Comparison of ENCODE assay signal across 17 cellular contexts in the genomic region with DNA sequence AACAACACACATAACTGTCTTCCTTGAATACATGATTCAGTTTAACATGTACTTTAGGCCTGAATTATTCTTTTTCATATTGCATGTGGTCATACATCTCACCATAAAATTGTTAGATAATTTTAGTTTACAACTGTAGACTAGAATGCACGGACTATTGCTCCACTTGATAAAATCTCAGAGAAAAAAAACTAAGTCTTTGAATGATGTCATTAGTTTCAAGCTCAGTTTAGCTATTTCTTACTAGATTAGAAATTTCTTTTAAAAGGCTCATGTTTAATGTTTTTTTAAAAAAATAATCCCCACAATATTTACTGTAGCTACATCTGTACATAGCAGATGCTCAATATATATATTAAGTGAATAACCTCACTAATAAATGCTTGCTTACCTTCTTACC. TPM values are rescaled to one million over a fixed set of nuclear protein-coding genes. Genes with fewer than 3 reads are reported as not detected.
DNase-seq lines count a peak whose midpoint lies in the region; ATAC-seq, FAIRE-seq and TF ChIP-seq lines count a peak whose summit lies in the region.
"Had no signal": no experiment of that assay in that cellular context is flagged by ENCODE, and none has a peak within 500 bp of the region (broad histone marks: within the 10 kb centered on the region; RNA-seq: fewer than 3 reads in every experiment).

No MANE protein-coding gene starts in this region.

- H3K36me3 ChIP-seq in HepG2 (replicated peaks in 1 of 2; ENCODE audit: control insufficient read depth in 1 of 2, insufficient read depth in 2 of 2, low read length in 2 of 2) (peaks cover 3 to 8% of the 10 kb centered on the region in 2 experiments; a peak in 4 of 5 replicates), right lobe of liver (no peaks in the 10 kb centered on the region), Loucy (ENCODE audit: insufficient read depth, low read length) (peaks cover 24% of the 10 kb centered on the region; the same call in 1 of the 2 replicates)

- H3K27ac Mint-ChIP-seq in naive thymus-derived CD8-positive, alpha-beta T cell = no peak overlapping the region

- peaks cover 86% of the 10 kb centered on the region for H3K79me2 ChIP-seq in HepG2 (ENCODE audit: insufficient read depth, low read length)
- peaks cover 99% of the 10 kb centered on the region for H3K79me2 ChIP-seq in Loucy (ENCODE audit: insufficient read depth, low read length)

- H3K9me3 Mint-ChIP-seq in naive thymus-derived CD8-positive, alpha-beta T cell = peaks cover 0 to 9% (median 0%) of the 10 kb centered on the region in 9 donors

- H3K27me3 ChIP-seq in HepG2 (ENCODE audit: control insufficient read depth in 1 of 2, insufficient read depth in 2 of 2, low read length in 2 of 2) (no peaks in the 10 kb centered on the region), right lobe of liver (no peaks in the 10 kb centered on the region), Loucy (ENCODE audit: insufficient read depth, low read length, poor library complexity, severe bottlenecking) (peaks cover 7% of the 10 kb centered on the region)

- H3K27me3 Mint-ChIP-seq in naive thymus-derived CD8-positive, alpha-beta T cell = no peaks in the 10 kb centered on the region

- no peak overlapping the region for H3K4me3 ChIP-seq in HepG2 (replicated peaks in 1 of 3; ENCODE audit: insufficient read depth in 1 of 3, low read depth in 2 of 3, low read length in 3 of 3)
- H3K4me3 ChIP-seq in right lobe of liver = no peak overlapping the region
- H3K4me3 ChIP-seq in Loucy (ENCODE audit: low read length, poor library complexity, severe bottlenecking) = peak overlapping the region; percentile 99
- H3K4me3 ChIP-seq: GM23248 had no signal

- POLR2A ChIA-PET in HepG2 (lab: Yijun Ruan, JAX) = no interaction called here
- POLR2A ChIA-PET in naive thymus-derived CD8-positive, alpha-beta T cell (lab: Charles Lee) = no interaction called here

- FAIRE-seq in HepG2 (lab: Jason Lieb, UNC) = no peak
- FAIRE-seq: G401.6, GM19239, H1 had no signal

- intact Hi-C loops in HepG2 (cut with micrococcal nuclease; ENCODE audit: unreplicated experiment) = no loop called here
- intact Hi-C loops in right lobe of liver (cut with DNase I) = no loop called here
- intact Hi-C loops in Right ventricle myocardium inferior (cut with DNase I) = no loop called here

- 0 out of 2 replicates have a peak, but pooled peaks cover 4% of the 10 kb centered on the region for H3K9me3 ChIP-seq in HepG2 (ENCODE audit: low read length)
- no peaks in the 10 kb centered on the region for H3K9me3 ChIP-seq in right lobe of liver
- H3K9me3 ChIP-seq in Loucy (ENCODE audit: insufficient read depth, low read depth, low read length) = peaks cover 6% of the 10 kb centered on the region; the same call in 1 of the 2 replicates

- H2AFZ ChIP-seq in HepG2 (ENCODE audit: low read length) = no peak overlapping the region
- no peak overlapping the region for H2AFZ ChIP-seq in Loucy (ENCODE audit: low read length)
- H2AFZ ChIP-seq: GM23248 had no signal

- in situ Hi-C loops in HepG2 (cut with HindIII; ENCODE audit: extremely low pct_ligation_motif_present, low pct_unique_long_range_greater_than_20kb) = loop anchor here (10.0 kb wide), 1 partner anchor 189 kb away; no protein-coding TSS in a partner anchor

- no peak overlapping the region for H3K27ac ChIP-seq in HepG2 (ENCODE audit: extremely low read length, insufficient read depth, low read length)
- no peak overlapping the region for H3K27ac ChIP-seq in right lobe of liver
- H3K27ac ChIP-seq: GM23248 had no signal

- no peak for ATAC-seq in HepG2
- ATAC-seq in right lobe of liver = no peak
- ATAC-seq in naive thymus-derived CD8-positive, alpha-beta T cell = no peak
- ATAC-seq in stimulated activated naive CD8-positive, alpha-beta T cell treated with anti-CD3 and anti-CD28 coated beads, Interleukin-15, Interleukin-2, amounts not matched to agents 100 U/mL and 50 U/mL, for 24 hours = no peak
- ATAC-seq in Right ventricle myocardium inferior = no peak
- ATAC-seq: CD8-positive, alpha-beta T cell had no signal

- no peaks in the 10 kb centered on the region for H3F3A ChIP-seq in Loucy (ENCODE audit: low read depth)

- peaks cover 9 to 42% (median 21%) of the 10 kb centered on the region in 3 donors for H3K36me3 Mint-ChIP-seq in naive thymus-derived CD8-positive, alpha-beta T cell

- no peak for TF ChIP-seq POLR2A in HepG2 (IDR thresholded peaks at IDR 0.05; ENCODE audit: insufficient read depth in 1 of 2, low read depth in 2 of 2, low read length in 2 of 2)
- TF ChIP-seq POLR2A in right lobe of liver (IDR thresholded peaks at IDR 0.05) = no peak

- TF ChIP-seq CTCF in HepG2 (CRISPR knock-in tag; IDR thresholded peaks at IDR 0.05) (no peak), right lobe of liver (IDR thresholded peaks at IDR 0.05) (no peak), Loucy (conservative IDR thresholded peaks at IDR 0.05; ENCODE audit: low read length) (no peak)

- peaks cover 37% of the 10 kb centered on the region for H4K20me1 ChIP-seq in HepG2 (ENCODE audit: insufficient read depth, low read length)
- H4K20me1 ChIP-seq in Loucy (ENCODE audit: insufficient read depth, low read length, poor library complexity, severe bottlenecking) = peaks cover 85% of the 10 kb centered on the region

- no TSS peak for BruUV-seq in HepG2 (replicated peaks; lab: Mats Ljungman, UMichigan)

- H3K9ac ChIP-seq in HepG2 (ENCODE audit: insufficient read depth, low read depth, low read length) (no peak overlapping the region), Loucy (ENCODE audit: low read depth, low read length, poor library complexity, severe bottlenecking) (no peak overlapping the region)
- H3K9ac ChIP-seq: GM23248 had no signal

- CTCF ChIA-PET in HepG2 (lab: Yijun Ruan, JAX; ENCODE audit: low intra/inter-chr PET ratio, low total read pairs) = no interaction called here

- H3K4me3 Mint-ChIP-seq in naive thymus-derived CD8-positive, alpha-beta T cell = peak overlapping the region in 6 of 10 donors; percentile 4 to 47 (median 17)
- H3K4me3 Mint-ChIP-seq: CD8-positive, alpha-beta T cell had no signal

- DNase-seq in HepG2 (ENCODE audit: low spot score) (no peak), right lobe of liver (no peak), Right ventricle myocardium inferior (ENCODE audit: missing footprints) (no peak)
- no peak for DNase-seq in naive thymus-derived CD8-positive, alpha-beta T cell
- DNase-seq in stimulated activated naive CD8-positive, alpha-beta T cell treated with anti-CD3 and anti-CD28 coated beads, Interleukin-15, Interleukin-2, amounts not matched to agents 100 U/mL and 50 U/mL, for 24 hours = no peak
- DNase-seq: C1 segment of cervical spinal cord; Caco-2; CD8-positive, alpha-beta T cell; DMS153; DND-41; GM23248; H7; HCEC 1CT had no signal

- no peaks in the 10 kb centered on the region for H3K9me2 ChIP-seq in Loucy (replicated peaks; ENCODE audit: low read depth, low read length)

- 100% methylated on average over 1 of the region's 1 CpG for WGBS in HepG2 (ENCODE audit: low lambda C conversion rate)
- 75% methylated on average over 1 of the region's 1 CpG for WGBS in right lobe of liver (ENCODE audit: insufficient coverage, low coverage, low lambda C conversion rate, missing lambda C conversion rate)

- no peak overlapping the region for H3K4me2 ChIP-seq in HepG2 (ENCODE audit: low read depth, low read length)
- H3K4me2 ChIP-seq in Loucy (ENCODE audit: low read depth, low read length, poor library complexity, severe bottlenecking) = peak overlapping the region; percentile 89

- H3K4me1 Mint-ChIP-seq in naive thymus-derived CD8-positive, alpha-beta T cell = peaks cover 19 to 71% (median 68%) of the 10 kb centered on the region in 4 donors

- TF ChIP-seq RAD21 in HepG2 (CRISPR knock-in tag; IDR thresholded peaks at IDR 0.05) = no peak

- TF ChIP-seq EP300 in HepG2 (IDR thresholded peaks at IDR 0.05; ENCODE audit: low read depth in 2 of 2, low read length in 2 of 2) (no peak), HepG2 (CRISPR knock-in tag; IDR thresholded peaks at IDR 0.05; ENCODE audit: borderline replicate concordance) (no peak)

- H3K4me1 ChIP-seq in HepG2 (ENCODE audit: insufficient read depth, low read length) (peaks cover 33% of the 10 kb centered on the region), right lobe of liver (peaks cover 0 to 8% (median 0%) of the 10 kb centered on the region in 4 donors), Loucy (ENCODE audit: insufficient read depth, low read length, poor library complexity, severe bottlenecking) (peaks cover 36% of the 10 kb centered on the region)

RNA-seq across cellular contexts. Expression of a gene that starts 5.1 kb away (rescaled TPM):
- 33.1 and 47.7 TPM in 2 replicates for total RNA-seq in HepG2 (2016; rRNA removed; fragmentation: Illumina TruSeq; extraction: Trizol)
- total RNA-seq in HepG2 (2016; cell fraction: cytosol; rRNA removed; fragmentation: Illumina TruSeq; extraction: Trizol; ENCODE audit: low read depth) = 57.2 and 60.7 TPM in 2 replicates
- total RNA-seq in HepG2 (2016; cell fraction: insoluble cytoplasmic fraction; rRNA removed; fragmentation: Illumina TruSeq; extraction: Trizol) = 28.3 and 41.6 TPM in 2 replicates
- total RNA-seq in HepG2 (2016; cell fraction: membrane; rRNA removed; fragmentation: Illumina TruSeq; extraction: Trizol) = 26.4 and 26.7 TPM in 2 replicates
- total RNA-seq in HepG2 (2016; cell fraction: nucleus; rRNA removed; fragmentation: Illumina TruSeq; extraction: Trizol) = 32.0 and 45.6 TPM in 2 replicates
- 6.3 and 15.5 TPM in 2 replicates for polyA plus RNA-seq in HepG2 (2011; rRNA removed)
- polyA plus RNA-seq in HepG2 (2011; cell fraction: cytosol; rRNA removed) = 6.3 and 10.1 TPM in 2 replicates
- 9.8 and 13.7 TPM in 2 replicates for polyA plus RNA-seq in HepG2 (2011; cell fraction: nucleus; rRNA removed)
- 24.8 and 29.0 TPM in 2 replicates for polyA plus RNA-seq in HepG2 (2012)
- 4.1 and 4.2 TPM in 2 replicates for polyA plus RNA-seq in HepG2 (2016; cell fraction: cytosol; fragmentation: Illumina TruSeq; extraction: Trizol; ENCODE audit: low read depth)
- 20.8 and 24.1 TPM in 2 replicates for polyA plus RNA-seq in HepG2 (2016; cell fraction: insoluble cytoplasmic fraction; fragmentation: Illumina TruSeq; extraction: Trizol; ENCODE audit: low read depth)
- 5.3 and 6.9 TPM in 2 replicates for polyA plus RNA-seq in HepG2 (2016; cell fraction: membrane; fragmentation: Illumina TruSeq; extraction: Trizol; ENCODE audit: low read depth)
- 12.8 and 21.0 TPM in 2 replicates for polyA plus RNA-seq in HepG2 (2016; cell fraction: nucleus; fragmentation: Illumina TruSeq; extraction: Trizol; ENCODE audit: insufficient read depth, low read depth)
- 11.2 and 17.7 TPM in 2 replicates for polyA minus RNA-seq in HepG2 (2011; rRNA and poly(A)+ RNA removed; ENCODE audit: low replicate concordance)
- 17.1 and 20.1 TPM in 2 replicates for polyA minus RNA-seq in HepG2 (2011; cell fraction: cytosol; rRNA and poly(A)+ RNA removed)
- 43.6 and 49.4 TPM in 2 replicates for polyA minus RNA-seq in HepG2 (2011; cell fraction: nucleus; rRNA and poly(A)+ RNA removed)
- total RNA-seq in right lobe of liver = 10 to 100 TPM in 5 of 6 experiments, 1 to 10 TPM in 1; 8.4 to 23.0 (median 20.6) TPM
- total RNA-seq in naive thymus-derived CD8-positive, alpha-beta T cell = 100 to 1,000 TPM; 107 to 112 TPM
- 10 to 100 TPM; 30.6 to 33.0 (median 32.5) TPM for polyA plus RNA-seq in naive thymus-derived CD8-positive, alpha-beta T cell
- 34.8 TPM for total RNA-seq in Right ventricle myocardium inferior

RNA-seq across cellular contexts. Expression of a gene that starts 5.5 kb away (rescaled TPM):
- total RNA-seq in HepG2 (2016; rRNA removed; fragmentation: Illumina TruSeq; extraction: Trizol) (35.6 and 49.5 TPM in 2 replicates), right lobe of liver (10 to 100 TPM; 10.4 to 19.2 (median 14.5) TPM), Right ventricle myocardium inferior (139 TPM)
- 10.1 and 11.6 TPM in 2 replicates for total RNA-seq in HepG2 (2016; cell fraction: cytosol; rRNA removed; fragmentation: Illumina TruSeq; extraction: Trizol; ENCODE audit: low read depth)
- 42.2 and 52.7 TPM in 2 replicates for total RNA-seq in HepG2 (2016; cell fraction: insoluble cytoplasmic fraction; rRNA removed; fragmentation: Illumina TruSeq; extraction: Trizol)
- 15.8 and 15.9 TPM in 2 replicates for total RNA-seq in HepG2 (2016; cell fraction: membrane; rRNA removed; fragmentation: Illumina TruSeq; extraction: Trizol)
- 15.3 and 17.8 TPM in 2 replicates for total RNA-seq in HepG2 (2016; cell fraction: nucleus; rRNA removed; fragmentation: Illumina TruSeq; extraction: Trizol)
- 16.7 and 18.1 TPM in 2 replicates for polyA plus RNA-seq in HepG2 (2011; rRNA removed)
- polyA plus RNA-seq in HepG2 (2011; cell fraction: cytosol; rRNA removed) = 15.8 and 23.8 TPM in 2 replicates
- polyA plus RNA-seq in HepG2 (2011; cell fraction: nucleus; rRNA removed) = 2.3 and 6.5 TPM in 2 replicates
- polyA plus RNA-seq in HepG2 (2012) = 39.1 and 47.5 TPM in 2 replicates
- polyA plus RNA-seq in HepG2 (2016; cell fraction: cytosol; fragmentation: Illumina TruSeq; extraction: Trizol; ENCODE audit: low read depth) = 10.6 and 15.3 TPM in 2 replicates
- polyA plus RNA-seq in HepG2 (2016; cell fraction: insoluble cytoplasmic fraction; fragmentation: Illumina TruSeq; extraction: Trizol; ENCODE audit: low read depth) = 58.7 and 59.1 TPM in 2 replicates
- polyA plus RNA-seq in HepG2 (2016; cell fraction: membrane; fragmentation: Illumina TruSeq; extraction: Trizol; ENCODE audit: low read depth) = 13.9 and 15.2 TPM in 2 replicates
- 27.6 and 29.3 TPM in 2 replicates for polyA plus RNA-seq in HepG2 (2016; cell fraction: nucleus; fragmentation: Illumina TruSeq; extraction: Trizol; ENCODE audit: insufficient read depth, low read depth)
- 4.0 TPM in 1 of 2 replicates, not detected in the other for polyA minus RNA-seq in HepG2 (2011; rRNA and poly(A)+ RNA removed; ENCODE audit: low replicate concordance)
- 2.5 and 5.3 TPM in 2 replicates for polyA minus RNA-seq in HepG2 (2011; cell fraction: cytosol; rRNA and poly(A)+ RNA removed)
- polyA minus RNA-seq in HepG2 (2011; cell fraction: nucleus; rRNA and poly(A)+ RNA removed) = 9.6 and 9.8 TPM in 2 replicates
- 1 to 10 TPM; 5.2 to 6.4 TPM for total RNA-seq in naive thymus-derived CD8-positive, alpha-beta T cell
- 10 to 100 TPM; 18.3 to 31.5 (median 25.0) TPM for polyA plus RNA-seq in naive thymus-derived CD8-positive, alpha-beta T cell
